ENCODE assay signal across 27 cellular contexts in genomic region chr6:69958978-69959377, GRCh38.
"Had no signal": no experiment of that assay in that cellular context is flagged by ENCODE, and none has a peak within 500 bp of the region (broad histone marks: within the 10 kb centered on the region; RNA-seq: fewer than 3 reads in every experiment).

No MANE protein-coding gene starts in this region.

- DNase-seq: activated CD4-positive, alpha-beta memory T cell treated with anti-CD3 and anti-CD28 coated beads for 36 hours; activated CD4-positive, alpha-beta T cell treated with anti-CD3 and anti-CD28 coated beads for 36 hours; activated CD4-positive, alpha-beta T cell treated with anti-CD3 and anti-CD28 coated beads, Interleukin-2, amount 10 ng/mL, durations not matched to agents 24 days and 14 days; activated CD4-positive, CD25-positive, alpha-beta regulatory T cell; activated CD4-positive, CD25-positive, alpha-beta regulatory T cell treated with anti-CD3 and anti-CD28 coated beads, Interleukin-2, amount 50 U/mL, for 72 hours; activated CD8-positive, alpha-beta memory T cell treated with anti-CD3 and anti-CD28 coated beads, Interleukin-2, amount 10 ng/mL, durations not matched to agents 7 days and 5 days; activated CD8-positive, alpha-beta memory T cell treated with anti-CD3 and anti-CD28 coated beads, Interleukin-2, amount 50 U/mL, for 4 hours; activated CD8-positive, alpha-beta T cell treated with anti-CD3 and anti-CD28 coated beads, Interleukin-2, amount 10 ng/mL, durations not matched to agents 7 days and 5 days; activated effector memory CD4-positive, alpha-beta T cell treated with anti-CD3 and anti-CD28 coated beads, Interleukin-2, amount 50 U/mL, for 16 hours; activated naive CD4-positive, alpha-beta T cell treated with anti-CD3 and anti-CD28 coated beads for 36 hours; activated naive CD8-positive, alpha-beta T cell treated with anti-CD3 and anti-CD28 coated beads for 36 hours; activated naive CD8-positive, alpha-beta T cell treated with anti-CD3 and anti-CD28 coated beads, Interleukin-2, amount 50 U/mL, for 24 hours; activated T-cell treated with anti-CD3 and anti-CD28 coated beads, Interleukin-2, amount 50 U/mL, for 1 hour; activated T-cell treated with anti-CD3 and anti-CD28 coated beads, Interleukin-2, amount 50 U/mL, for 48 hours; adrenal gland; amygdala; aorta; body of pancreas; caudate nucleus; cortex of kidney; dermis blood vessel endothelial cell; effector CD4-positive, alpha-beta T cell; effector memory CD8-positive, alpha-beta T cell; erythroblast; esophagus squamous epithelium; head of caudate nucleus; T-helper 2 cell had no signal

- H3K27ac ChIP-seq: adrenal gland, body of pancreas, esophagus squamous epithelium had no signal

- H3K4me3 ChIP-seq: adrenal gland, body of pancreas, esophagus squamous epithelium had no signal

- H3K9me3 ChIP-seq: adrenal gland, body of pancreas, esophagus squamous epithelium had no signal

- H3K27me3 ChIP-seq: adrenal gland, body of pancreas, esophagus squamous epithelium had no signal

- H3K4me1 ChIP-seq: adrenal gland, body of pancreas, esophagus squamous epithelium had no signal

- ATAC-seq: activated CD4-positive, alpha-beta T cell treated with anti-CD3 and anti-CD28 coated beads for 36 hours; activated CD8-positive, alpha-beta memory T cell treated with anti-CD3 and anti-CD28 coated beads, Interleukin-2, amount 10 ng/mL, durations not matched to agents 7 days and 5 days; activated CD8-positive, alpha-beta T cell treated with anti-CD3 and anti-CD28 coated beads, Interleukin-2, amount 10 ng/mL, durations not matched to agents 7 days and 5 days; activated naive CD8-positive, alpha-beta T cell treated with anti-CD3 and anti-CD28 coated beads, Interleukin-2, amount 50 U/mL, for 24 hours; body of pancreas; effector memory CD8-positive, alpha-beta T cell had no signal

- H3K36me3 ChIP-seq: adrenal gland, esophagus squamous epithelium had no signal
